Comparison of ENCODE assay signal across 32 cellular contexts in genomic region chr1:209820986-209821385, GRCh38. TPM values are rescaled to one million over a fixed set of nuclear protein-coding genes. Genes with fewer than 3 reads are reported as not detected.
"Had no signal": no experiment of that assay in that cellular context is flagged by ENCODE, and none has a peak within 500 bp of the region (broad histone marks: within the 10 kb centered on the region; RNA-seq: fewer than 3 reads in every experiment).

No MANE protein-coding gene starts in this region.

- H3K9ac ChIP-seq: neural progenitor cell had no signal

- H3K4me1 ChIP-seq: esophagus muscularis mucosa, lower lobe of right lung, neural progenitor cell, prostate gland, sigmoid colon, testis, tibial artery had no signal

- H2AFZ ChIP-seq: neural progenitor cell had no signal

- H3K4me2 ChIP-seq: neural progenitor cell had no signal

- H3K9me3 ChIP-seq: esophagus muscularis mucosa, heart right ventricle, left ventricle myocardium inferior, lower lobe of right lung, mucosa of descending colon, prostate gland, sigmoid colon, testis, tibial artery, upper lobe of left lung had no signal

- H3K4me1 Mint-ChIP-seq: neural progenitor cell had no signal

- ATAC-seq: heart right ventricle; left colon; lower lobe of right lung; mucosa of descending colon; naive thymus-derived CD4-positive, alpha-beta T cell; right cardiac atrium; stimulated activated memory B cell treated with anti-CD40 and anti-IgM and Interleukin-4, amounts not matched to agents 10 μg/mL and 1 μg/mL and 100 μg/mL, for 72 hours; stimulated activated naive CD8-positive, alpha-beta T cell treated with anti-CD3 and anti-CD28 coated beads, Interleukin-15, Interleukin-2, amounts not matched to agents 100 U/mL and 50 U/mL, for 24 hours had no signal

- DNase-seq: dermis blood vessel endothelial cell; effector memory CD4-positive, alpha-beta T cell; foreskin melanocyte; glutamatergic neuron; heart right ventricle; hippocampal formation; kidney glomerular epithelial cell; left colon; left ventricle myocardium inferior; lower lobe of right lung; mucosa of descending colon; naive thymus-derived CD4-positive, alpha-beta T cell; right cardiac atrium; sigmoid colon; stimulated activated CD4-positive, alpha-beta T cell treated with anti-CD3 and anti-CD28 coated beads, Interleukin-2, amount 100 ng/mL, for 24 hours; stimulated activated CD4-positive, alpha-beta T cell treated with anti-CD3 and anti-CD28 coated beads, Interleukin-4, amount 100 ng/mL, for 24 hours; stimulated activated naive CD8-positive, alpha-beta T cell treated with anti-CD3 and anti-CD28 coated beads, Interleukin-15, Interleukin-2, amounts not matched to agents 100 U/mL and 50 U/mL, for 24 hours; substantia nigra; testis; tibial artery; upper lobe of left lung had no signal

- FAIRE-seq: endothelial cell of umbilical vein, islet of Langerhans, urothelium cell line had no signal

- H3K36me3 ChIP-seq: esophagus muscularis mucosa, heart right ventricle, left ventricle myocardium inferior, lower lobe of right lung, neural progenitor cell, prostate gland, sigmoid colon, tibial artery, upper lobe of left lung had no signal

- H3K27ac Mint-ChIP-seq: memory B cell; naive thymus-derived CD4-positive, alpha-beta T cell; nephron; neural progenitor cell; stimulated activated memory B cell treated with anti-CD40 and anti-IgM and Interleukin-4, amounts not matched to agents 10 μg/mL and 1 μg/mL and 100 μg/mL, for 72 hours had no signal

- H3K27me3 ChIP-seq: sigmoid colon, testis, upper lobe of left lung had no signal

- H3K27ac ChIP-seq: coronary artery, esophagus muscularis mucosa, heart right ventricle, left ventricle myocardium inferior, lower lobe of right lung, neural progenitor cell, prostate gland, sigmoid colon, testis, tibial artery, upper lobe of left lung had no signal

- H3K4me3 ChIP-seq: coronary artery, esophagus muscularis mucosa, heart right ventricle, left ventricle myocardium inferior, lower lobe of right lung, mucosa of descending colon, neural progenitor cell, prostate gland, sigmoid colon, testis, tibial artery, upper lobe of left lung had no signal

- H3K4me3 Mint-ChIP-seq: memory B cell; naive thymus-derived CD4-positive, alpha-beta T cell; nephron; neural progenitor cell; stimulated activated memory B cell treated with anti-CD40 and anti-IgM and Interleukin-4, amounts not matched to agents 10 μg/mL and 1 μg/mL and 100 μg/mL, for 72 hours had no signal

- H3K9me3 Mint-ChIP-seq: memory B cell; naive thymus-derived CD4-positive, alpha-beta T cell; nephron; neural progenitor cell; stimulated activated memory B cell treated with anti-CD40 and anti-IgM and Interleukin-4, amounts not matched to agents 10 μg/mL and 1 μg/mL and 100 μg/mL, for 72 hours had no signal

- H3K36me3 Mint-ChIP-seq: memory B cell; neural progenitor cell; stimulated activated memory B cell treated with anti-CD40 and anti-IgM and Interleukin-4, amounts not matched to agents 10 μg/mL and 1 μg/mL and 100 μg/mL, for 72 hours had no signal

RNA-seq across cellular contexts. Expression of gene IRF6, which starts 15.0 kb away (rescaled TPM):
- total RNA-seq: osteocyte had no signal
